In the genomic region with DNA sequence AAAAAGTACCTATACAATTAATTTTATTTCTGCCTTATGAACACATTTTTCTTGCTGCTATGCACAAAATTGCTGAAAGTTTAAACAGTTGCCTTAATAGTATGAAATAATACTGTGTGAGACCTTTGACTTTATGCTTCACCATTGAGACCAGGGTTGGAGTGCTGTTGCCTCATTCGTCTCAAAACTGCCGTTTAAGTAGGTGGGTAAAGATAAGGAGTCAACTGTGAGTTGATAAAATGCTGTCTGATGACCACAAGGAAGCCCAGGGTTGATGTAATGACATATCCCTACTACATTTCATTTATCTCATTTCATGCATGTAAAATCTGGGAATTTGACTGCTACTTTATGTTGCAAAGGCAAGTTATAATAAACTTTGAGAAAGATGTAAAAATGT, we compare ENCODE assay signal across 22 cellular contexts.
"Had no signal": no experiment of that assay in that cellular context is flagged by ENCODE, and none has a peak within 500 bp of the region (broad histone marks: within the 10 kb centered on the region; RNA-seq: fewer than 3 reads in every experiment).

No MANE protein-coding gene starts in this region.

- H3K9me3 Mint-ChIP-seq: natural killer cell treated with Interleukin-12 subunit alpha and Interleukin-12 subunit beta and Interleukin-15 and Interleukin-18, amount 100 ng/mL, for 72 hours; neural progenitor cell had no signal

- H3K9me3 ChIP-seq: esophagus muscularis mucosa, gastroesophageal sphincter, pancreas, prostate gland, thoracic aorta, transverse colon had no signal

- H3K27ac Mint-ChIP-seq: neural progenitor cell had no signal

- H3K4me2 ChIP-seq: neural progenitor cell had no signal

- H3K9ac ChIP-seq: neural progenitor cell had no signal

- H2AFZ ChIP-seq: neural progenitor cell had no signal

- H3K4me3 Mint-ChIP-seq: natural killer cell treated with Interleukin-12 subunit alpha and Interleukin-12 subunit beta and Interleukin-15 and Interleukin-18, amount 100 ng/mL, for 72 hours; neural progenitor cell had no signal

- ATAC-seq: gastroesophageal sphincter; left lobe of liver; natural killer cell treated with Interleukin-12 subunit alpha and Interleukin-12 subunit beta and Interleukin-15 and Interleukin-18, amount 100 ng/mL, for 72 hours; pancreas; sciatic nerve had no signal

- H3K27me3 ChIP-seq: esophagus muscularis mucosa, gastroesophageal sphincter, neural progenitor cell, pancreas, transverse colon had no signal

- H3K36me3 Mint-ChIP-seq: natural killer cell treated with Interleukin-12 subunit alpha and Interleukin-12 subunit beta and Interleukin-15 and Interleukin-18, amount 100 ng/mL, for 72 hours had no signal

- H3K36me3 ChIP-seq: esophagus muscularis mucosa, gastroesophageal sphincter, neural progenitor cell, pancreas, prostate gland, stomach, thoracic aorta, transverse colon had no signal

- H3K4me3 ChIP-seq: dorsolateral prefrontal cortex, esophagus muscularis mucosa, gastroesophageal sphincter, neural progenitor cell, pancreas, prostate gland, stomach, thoracic aorta, transverse colon had no signal

- DNase-seq: cortex of kidney; dorsolateral prefrontal cortex; effector CD8-positive, alpha-beta T cell; foreskin fibroblast; glutamatergic neuron; islet precursor cell; mammary epithelial cell; occipital lobe; pancreas; stimulated activated CD4-positive, alpha-beta T cell treated with anti-CD3 and anti-CD28 coated beads, Interleukin-2, amount 100 ng/mL, for 24 hours; stimulated activated naive CD4-positive, alpha-beta T cell; stomach; substantia nigra; transverse colon had no signal

- H3K4me1 ChIP-seq: esophagus muscularis mucosa, gastroesophageal sphincter, pancreas, prostate gland, stomach, transverse colon had no signal

- H3K27ac ChIP-seq: dorsolateral prefrontal cortex, esophagus muscularis mucosa, gastroesophageal sphincter, neural progenitor cell, pancreas, prostate gland, stomach, thoracic aorta, transverse colon had no signal
